ENCODE assay signal across 1 cellular context in the genomic region with DNA sequence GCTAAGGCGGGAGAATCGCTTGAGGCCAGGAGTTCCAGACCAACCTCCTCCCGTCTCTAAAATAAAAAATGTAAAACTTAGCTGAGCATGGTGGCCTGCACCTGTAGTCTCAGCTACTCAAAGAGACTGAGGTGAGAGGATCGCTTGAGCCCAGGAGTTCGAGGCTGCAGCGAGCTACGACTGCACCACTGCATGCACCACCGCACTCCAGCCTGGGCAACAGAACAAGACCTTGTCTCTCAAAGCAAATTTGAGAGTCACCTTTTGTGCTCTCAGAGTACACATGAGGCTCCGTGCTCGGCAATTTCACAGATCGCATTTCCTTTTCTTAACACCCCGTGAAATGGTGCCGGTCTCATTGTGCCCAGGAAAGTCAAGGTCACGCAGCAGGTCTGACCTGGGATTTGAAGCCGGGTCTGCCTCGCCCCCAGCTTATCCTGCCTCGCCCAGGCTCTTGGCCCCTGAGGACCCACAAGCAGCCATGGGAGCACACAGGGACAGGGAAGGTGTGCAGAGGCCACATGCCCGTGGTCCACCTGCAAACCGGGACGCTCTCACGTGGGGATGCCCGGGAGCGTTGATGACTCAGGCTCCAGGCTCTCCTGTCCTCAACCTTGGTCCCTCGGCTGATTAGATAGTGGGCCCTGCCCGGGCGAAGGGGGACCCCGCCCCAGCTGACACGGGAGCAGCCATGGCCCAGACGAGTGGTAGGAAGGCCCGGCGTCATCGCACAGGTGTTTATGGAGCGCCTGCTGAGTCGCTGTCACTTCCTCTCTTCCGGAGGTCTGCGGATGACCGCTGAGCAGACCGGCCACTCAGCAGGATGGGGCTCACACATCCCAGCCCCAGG.
TF ChIP-seq lines count a peak whose summit lies in the region.

No MANE protein-coding gene starts in this region.

TF ChIP-seq in HepG2, 621 proteins besides CTCF, POLR2A, EP300 and RAD21 (continued from another document and continues in another):
- TF ChIP-seq, protein P1, sequence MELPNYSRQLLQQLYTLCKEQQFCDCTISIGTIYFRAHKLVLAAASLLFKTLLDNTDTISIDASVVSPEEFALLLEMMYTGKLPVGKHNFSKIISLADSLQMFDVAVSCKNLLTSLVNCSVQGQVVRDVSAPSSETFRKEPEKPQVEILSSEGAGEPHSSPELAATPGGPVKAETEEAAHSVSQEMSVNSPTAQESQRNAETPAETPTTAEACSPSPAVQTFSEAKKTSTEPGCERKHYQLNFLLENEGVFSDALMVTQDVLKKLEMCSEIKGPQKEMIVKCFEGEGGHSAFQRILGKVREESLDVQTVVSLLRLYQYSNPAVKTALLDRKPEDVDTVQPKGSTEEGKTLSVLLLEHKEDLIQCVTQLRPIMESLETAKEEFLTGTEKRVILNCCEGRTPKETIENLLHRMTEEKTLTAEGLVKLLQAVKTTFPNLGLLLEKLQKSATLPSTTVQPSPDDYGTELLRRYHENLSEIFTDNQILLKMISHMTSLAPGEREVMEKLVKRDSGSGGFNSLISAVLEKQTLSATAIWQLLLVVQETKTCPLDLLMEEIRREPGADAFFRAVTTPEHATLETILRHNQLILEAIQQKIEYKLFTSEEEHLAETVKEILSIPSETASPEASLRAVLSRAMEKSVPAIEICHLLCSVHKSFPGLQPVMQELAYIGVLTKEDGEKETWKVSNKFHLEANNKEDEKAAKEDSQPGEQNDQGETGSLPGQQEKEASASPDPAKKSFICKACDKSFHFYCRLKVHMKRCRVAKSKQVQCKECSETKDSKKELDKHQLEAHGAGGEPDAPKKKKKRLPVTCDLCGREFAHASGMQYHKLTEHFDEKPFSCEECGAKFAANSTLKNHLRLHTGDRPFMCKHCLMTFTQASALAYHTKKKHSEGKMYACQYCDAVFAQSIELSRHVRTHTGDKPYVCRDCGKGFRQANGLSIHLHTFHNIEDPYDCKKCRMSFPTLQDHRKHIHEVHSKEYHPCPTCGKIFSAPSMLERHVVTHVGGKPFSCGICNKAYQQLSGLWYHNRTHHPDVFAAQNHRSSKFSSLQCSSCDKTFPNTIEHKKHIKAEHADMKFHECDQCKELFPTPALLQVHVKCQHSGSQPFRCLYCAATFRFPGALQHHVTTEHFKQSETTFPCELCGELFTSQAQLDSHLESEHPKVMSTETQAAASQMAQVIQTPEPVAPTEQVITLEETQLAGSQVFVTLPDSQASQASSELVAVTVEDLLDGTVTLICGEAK (IDR thresholded peaks at IDR 0.05) = no peak
- TF ChIP-seq, protein P1 (CRISPR knock-in tag; IDR thresholded peaks at IDR 0.05) = peak; percentile 54; the same call in 1 of the 2 replicates
- TF ChIP-seq ZNF124 (CRISPR knock-in tag; IDR thresholded peaks at IDR 0.05) (0 out of 2 replicates have a peak, but pooled peaks have one; percentile 67), MEF2D (CRISPR knock-in tag; IDR thresholded peaks at IDR 0.05) (peak; percentile 58; the same call in 1 of the 2 replicates), ZBTB21 (CRISPR knock-in tag; IDR thresholded peaks at IDR 0.05) (no peak), ZNF772 (CRISPR knock-in tag; IDR thresholded peaks at IDR 0.05) (no peak; the same call in 1 of the 2 replicates), CENPT (CRISPR knock-in tag; IDR thresholded peaks at IDR 0.05; ENCODE audit: low read depth) (0 out of 2 replicates have a peak, but pooled peaks have one; percentile 82), MIXL1 (CRISPR knock-in tag; IDR thresholded peaks at IDR 0.05) (no peak), CHD2 (IDR thresholded peaks at IDR 0.05; ENCODE audit: low read depth, low read length) (no peak), ZNF792 (CRISPR knock-in tag; IDR thresholded peaks at IDR 0.05) (peak; percentile 86), FOSL1 (CRISPR knock-in tag; IDR thresholded peaks at IDR 0.05; ENCODE audit: borderline replicate concordance) (peak; percentile 30; the same call in 1 of the 2 replicates), CREB1 (IDR thresholded peaks at IDR 0.05) (no peak), CREB1 (CRISPR knock-in tag; IDR thresholded peaks at IDR 0.05) (no peak), TCF7L2 (IDR thresholded peaks at IDR 0.05; ENCODE audit: low read depth, low read length) (no peak), CAMTA2 (CRISPR knock-in tag; IDR thresholded peaks at IDR 0.05; ENCODE audit: borderline replicate concordance) (no peak), PAX8 (CRISPR knock-in tag; IDR thresholded peaks at IDR 0.05; ENCODE audit: borderline replicate concordance) (no peak), AKAP8 (CRISPR knock-in tag; IDR thresholded peaks at IDR 0.05) (peak; percentile 51; the same call in 1 of the 2 replicates), SP140L (CRISPR knock-in tag; IDR thresholded peaks at IDR 0.05; ENCODE audit: borderline replicate concordance) (no peak), ZNF546 (CRISPR knock-in tag; conservative IDR thresholded peaks at IDR 0.05) (peak; percentile 96), ZFAT (CRISPR knock-in tag; conservative IDR thresholded peaks at IDR 0.05) (no peak), PHF8 (CRISPR knock-in tag; IDR thresholded peaks at IDR 0.05) (peak; percentile 16; the same call in 1 of the 2 replicates), ZSCAN9 (CRISPR knock-in tag; IDR thresholded peaks at IDR 0.05; ENCODE audit: borderline replicate concordance) (peak; percentile 83), ZNF232 (CRISPR knock-in tag; IDR thresholded peaks at IDR 0.05; ENCODE audit: borderline replicate concordance) (peak; percentile 95), ZNF720 (CRISPR knock-in tag; IDR thresholded peaks at IDR 0.05) (no peak)
- TF ChIP-seq, protein P2, sequence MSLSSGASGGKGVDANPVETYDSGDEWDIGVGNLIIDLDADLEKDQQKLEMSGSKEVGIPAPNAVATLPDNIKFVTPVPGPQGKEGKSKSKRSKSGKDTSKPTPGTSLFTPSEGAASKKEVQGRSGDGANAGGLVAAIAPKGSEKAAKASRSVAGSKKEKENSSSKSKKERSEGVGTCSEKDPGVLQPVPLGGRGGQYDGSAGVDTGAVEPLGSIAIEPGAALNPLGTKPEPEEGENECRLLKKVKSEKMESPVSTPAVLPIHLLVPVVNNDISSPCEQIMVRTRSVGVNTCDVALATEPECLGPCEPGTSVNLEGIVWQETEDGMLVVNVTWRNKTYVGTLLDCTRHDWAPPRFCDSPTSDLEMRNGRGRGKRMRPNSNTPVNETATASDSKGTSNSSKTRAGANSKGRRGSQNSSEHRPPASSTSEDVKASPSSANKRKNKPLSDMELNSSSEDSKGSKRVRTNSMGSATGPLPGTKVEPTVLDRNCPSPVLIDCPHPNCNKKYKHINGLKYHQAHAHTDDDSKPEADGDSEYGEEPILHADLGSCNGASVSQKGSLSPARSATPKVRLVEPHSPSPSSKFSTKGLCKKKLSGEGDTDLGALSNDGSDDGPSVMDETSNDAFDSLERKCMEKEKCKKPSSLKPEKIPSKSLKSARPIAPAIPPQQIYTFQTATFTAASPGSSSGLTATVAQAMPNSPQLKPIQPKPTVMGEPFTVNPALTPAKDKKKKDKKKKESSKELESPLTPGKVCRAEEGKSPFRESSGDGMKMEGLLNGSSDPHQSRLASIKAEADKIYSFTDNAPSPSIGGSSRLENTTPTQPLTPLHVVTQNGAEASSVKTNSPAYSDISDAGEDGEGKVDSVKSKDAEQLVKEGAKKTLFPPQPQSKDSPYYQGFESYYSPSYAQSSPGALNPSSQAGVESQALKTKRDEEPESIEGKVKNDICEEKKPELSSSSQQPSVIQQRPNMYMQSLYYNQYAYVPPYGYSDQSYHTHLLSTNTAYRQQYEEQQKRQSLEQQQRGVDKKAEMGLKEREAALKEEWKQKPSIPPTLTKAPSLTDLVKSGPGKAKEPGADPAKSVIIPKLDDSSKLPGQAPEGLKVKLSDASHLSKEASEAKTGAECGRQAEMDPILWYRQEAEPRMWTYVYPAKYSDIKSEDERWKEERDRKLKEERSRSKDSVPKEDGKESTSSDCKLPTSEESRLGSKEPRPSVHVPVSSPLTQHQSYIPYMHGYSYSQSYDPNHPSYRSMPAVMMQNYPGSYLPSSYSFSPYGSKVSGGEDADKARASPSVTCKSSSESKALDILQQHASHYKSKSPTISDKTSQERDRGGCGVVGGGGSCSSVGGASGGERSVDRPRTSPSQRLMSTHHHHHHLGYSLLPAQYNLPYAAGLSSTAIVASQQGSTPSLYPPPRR (CRISPR knock-in tag; IDR thresholded peaks at IDR 0.05; ENCODE audit: borderline replicate concordance) = peak; percentile 64; the same call in 1 of the 2 replicates
- TF ChIP-seq, protein P3, sequence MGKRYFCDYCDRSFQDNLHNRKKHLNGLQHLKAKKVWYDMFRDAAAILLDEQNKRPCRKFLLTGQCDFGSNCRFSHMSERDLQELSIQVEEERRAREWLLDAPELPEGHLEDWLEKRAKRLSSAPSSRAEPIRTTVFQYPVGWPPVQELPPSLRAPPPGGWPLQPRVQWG (CRISPR knock-in tag; IDR thresholded peaks at IDR 0.05; ENCODE audit: borderline replicate concordance, low read depth) = no peak
- TF ChIP-seq, protein P4, sequence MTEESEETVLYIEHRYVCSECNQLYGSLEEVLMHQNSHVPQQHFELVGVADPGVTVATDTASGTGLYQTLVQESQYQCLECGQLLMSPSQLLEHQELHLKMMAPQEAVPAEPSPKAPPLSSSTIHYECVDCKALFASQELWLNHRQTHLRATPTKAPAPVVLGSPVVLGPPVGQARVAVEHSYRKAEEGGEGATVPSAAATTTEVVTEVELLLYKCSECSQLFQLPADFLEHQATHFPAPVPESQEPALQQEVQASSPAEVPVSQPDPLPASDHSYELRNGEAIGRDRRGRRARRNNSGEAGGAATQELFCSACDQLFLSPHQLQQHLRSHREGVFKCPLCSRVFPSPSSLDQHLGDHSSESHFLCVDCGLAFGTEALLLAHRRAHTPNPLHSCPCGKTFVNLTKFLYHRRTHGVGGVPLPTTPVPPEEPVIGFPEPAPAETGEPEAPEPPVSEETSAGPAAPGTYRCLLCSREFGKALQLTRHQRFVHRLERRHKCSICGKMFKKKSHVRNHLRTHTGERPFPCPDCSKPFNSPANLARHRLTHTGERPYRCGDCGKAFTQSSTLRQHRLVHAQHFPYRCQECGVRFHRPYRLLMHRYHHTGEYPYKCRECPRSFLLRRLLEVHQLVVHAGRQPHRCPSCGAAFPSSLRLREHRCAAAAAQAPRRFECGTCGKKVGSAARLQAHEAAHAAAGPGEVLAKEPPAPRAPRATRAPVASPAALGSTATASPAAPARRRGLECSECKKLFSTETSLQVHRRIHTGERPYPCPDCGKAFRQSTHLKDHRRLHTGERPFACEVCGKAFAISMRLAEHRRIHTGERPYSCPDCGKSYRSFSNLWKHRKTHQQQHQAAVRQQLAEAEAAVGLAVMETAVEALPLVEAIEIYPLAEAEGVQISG (CRISPR knock-in tag; IDR thresholded peaks at IDR 0.05) = peak; percentile 42; the same call in 1 of the 2 replicates
- TF ChIP-seq, protein P5, sequence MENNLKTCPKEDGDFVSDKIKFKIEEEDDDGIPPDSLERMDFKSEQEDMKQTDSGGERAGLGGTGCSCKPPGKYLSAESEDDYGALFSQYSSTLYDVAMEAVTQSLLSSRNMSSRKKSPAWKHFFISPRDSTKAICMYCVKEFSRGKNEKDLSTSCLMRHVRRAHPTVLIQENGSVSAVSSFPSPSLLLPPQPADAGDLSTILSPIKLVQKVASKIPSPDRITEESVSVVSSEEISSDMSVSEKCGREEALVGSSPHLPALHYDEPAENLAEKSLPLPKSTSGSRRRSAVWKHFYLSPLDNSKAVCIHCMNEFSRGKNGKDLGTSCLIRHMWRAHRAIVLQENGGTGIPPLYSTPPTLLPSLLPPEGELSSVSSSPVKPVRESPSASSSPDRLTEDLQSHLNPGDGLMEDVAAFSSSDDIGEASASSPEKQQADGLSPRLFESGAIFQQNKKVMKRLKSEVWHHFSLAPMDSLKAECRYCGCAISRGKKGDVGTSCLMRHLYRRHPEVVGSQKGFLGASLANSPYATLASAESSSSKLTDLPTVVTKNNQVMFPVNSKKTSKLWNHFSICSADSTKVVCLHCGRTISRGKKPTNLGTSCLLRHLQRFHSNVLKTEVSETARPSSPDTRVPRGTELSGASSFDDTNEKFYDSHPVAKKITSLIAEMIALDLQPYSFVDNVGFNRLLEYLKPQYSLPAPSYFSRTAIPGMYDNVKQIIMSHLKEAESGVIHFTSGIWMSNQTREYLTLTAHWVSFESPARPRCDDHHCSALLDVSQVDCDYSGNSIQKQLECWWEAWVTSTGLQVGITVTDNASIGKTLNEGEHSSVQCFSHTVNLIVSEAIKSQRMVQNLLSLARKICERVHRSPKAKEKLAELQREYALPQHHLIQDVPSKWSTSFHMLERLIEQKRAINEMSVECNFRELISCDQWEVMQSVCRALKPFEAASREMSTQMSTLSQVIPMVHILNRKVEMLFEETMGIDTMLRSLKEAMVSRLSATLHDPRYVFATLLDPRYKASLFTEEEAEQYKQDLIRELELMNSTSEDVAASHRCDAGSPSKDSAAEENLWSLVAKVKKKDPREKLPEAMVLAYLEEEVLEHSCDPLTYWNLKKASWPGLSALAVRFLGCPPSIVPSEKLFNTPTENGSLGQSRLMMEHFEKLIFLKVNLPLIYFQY (CRISPR knock-in tag; IDR thresholded peaks at IDR 0.05; ENCODE audit: borderline replicate concordance) = peak; percentile 45; the same call in 1 of the 2 replicates
- TF ChIP-seq, protein P6, sequence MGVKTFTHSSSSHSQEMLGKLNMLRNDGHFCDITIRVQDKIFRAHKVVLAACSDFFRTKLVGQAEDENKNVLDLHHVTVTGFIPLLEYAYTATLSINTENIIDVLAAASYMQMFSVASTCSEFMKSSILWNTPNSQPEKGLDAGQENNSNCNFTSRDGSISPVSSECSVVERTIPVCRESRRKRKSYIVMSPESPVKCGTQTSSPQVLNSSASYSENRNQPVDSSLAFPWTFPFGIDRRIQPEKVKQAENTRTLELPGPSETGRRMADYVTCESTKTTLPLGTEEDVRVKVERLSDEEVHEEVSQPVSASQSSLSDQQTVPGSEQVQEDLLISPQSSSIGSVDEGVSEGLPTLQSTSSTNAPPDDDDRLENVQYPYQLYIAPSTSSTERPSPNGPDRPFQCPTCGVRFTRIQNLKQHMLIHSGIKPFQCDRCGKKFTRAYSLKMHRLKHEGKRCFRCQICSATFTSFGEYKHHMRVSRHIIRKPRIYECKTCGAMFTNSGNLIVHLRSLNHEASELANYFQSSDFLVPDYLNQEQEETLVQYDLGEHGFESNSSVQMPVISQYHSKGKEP (CRISPR knock-in tag; IDR thresholded peaks at IDR 0.05) = 0 out of 2 replicates have a peak, but pooled peaks have one; percentile 47
